In genomic region chr19:20259615-20260014, GRCh38 we compare ENCODE assay signal across 27 cellular contexts.
"Had no signal": no experiment of that assay in that cellular context is flagged by ENCODE, and none has a peak within 500 bp of the region (broad histone marks: within the 10 kb centered on the region; RNA-seq: fewer than 3 reads in every experiment).

No MANE protein-coding gene starts in this region.

- H3K27ac ChIP-seq: foreskin keratinocyte, lower lobe of right lung, right lobe of liver, skin epidermis, tibial nerve, VCaP had no signal

- H3K9me3 ChIP-seq: lower lobe of right lung, right lobe of liver had no signal

- H3K36me3 Mint-ChIP-seq: brain, naive B cell had no signal

- H3K36me3 ChIP-seq: lower lobe of right lung, right lobe of liver, tibial nerve had no signal

- FAIRE-seq: kidney, urothelium cell line had no signal

- H3K27me3 Mint-ChIP-seq: stimulated activated naive CD8-positive, alpha-beta T cell treated with anti-CD3 and anti-CD28 coated beads, Interleukin-15, amount 100 ng/mL, for 72 hours had no signal

- H3K27me3 ChIP-seq: foreskin keratinocyte, right lobe of liver, tibial nerve had no signal

- DNase-seq: activated CD4-positive, alpha-beta T cell treated with anti-CD3 and anti-CD28 coated beads, Interleukin-2, amount 10 ng/mL, durations not matched to agents 7 days and 5 days; activated CD4-positive, CD25-positive, alpha-beta regulatory T cell treated with anti-CD3 and anti-CD28 coated beads, Interleukin-2, amount 50 U/mL, for 72 hours; activated CD8-positive, alpha-beta memory T cell treated with anti-CD3 and anti-CD28 coated beads, Interleukin-2, amount 10 ng/mL, durations not matched to agents 7 days and 5 days; activated CD8-positive, alpha-beta T cell treated with anti-CD3 and anti-CD28 coated beads for 36 hours; activated gamma-delta T cell; anterior cingulate cortex; caudate nucleus; dermis blood vessel endothelial cell; effector CD8-positive, alpha-beta T cell; foreskin keratinocyte; kidney; lower lobe of right lung; naive B cell; occipital lobe; posterior cingulate gyrus; right lobe of liver; stimulated activated CD4-positive, alpha-beta T cell treated with anti-CD3 and anti-CD28 coated beads, Interleukin-1b, Interleukin-23, amount 100 ng/mL, for 48 hours; stimulated activated naive CD8-positive, alpha-beta T cell treated with anti-CD3 and anti-CD28 coated beads, Interleukin-15, amount 100 ng/mL, for 72 hours had no signal

- H3K4me1 ChIP-seq: foreskin keratinocyte, lower lobe of right lung, right lobe of liver, tibial nerve had no signal

- H3K4me3 Mint-ChIP-seq: activated CD4-positive, alpha-beta T cell treated with anti-CD3 and anti-CD28 coated beads, Interleukin-2, amount 10 ng/mL, durations not matched to agents 7 days and 5 days; activated CD8-positive, alpha-beta memory T cell treated with anti-CD3 and anti-CD28 coated beads, Interleukin-2, amount 10 ng/mL, durations not matched to agents 7 days and 5 days; activated CD8-positive, alpha-beta T cell treated with anti-CD3 and anti-CD28 coated beads for 36 hours; activated naive CD4-positive, alpha-beta T cell treated with anti-CD3 and anti-CD28 coated beads, Interleukin-2, amount 50 U/mL, for 24 hours; activated T-helper 1 cell treated with anti-CD3 and anti-CD28 coated beads, Interleukin-12 subunit alpha, Interleukin-12 subunit beta, Interleukin-2, Interleukin-4 antibody, amounts not matched to agents 30 ng/mL and 10 ng/mL and 1 ng/mL, durations not matched to agents 14 hours and 24 hours and 36 hours; brain; naive B cell; stimulated activated naive CD8-positive, alpha-beta T cell treated with anti-CD3 and anti-CD28 coated beads, Interleukin-15, amount 100 ng/mL, for 72 hours; T-helper 2 cell treated with Interferon-gamma antibody and Interleukin-4, amounts not matched to agents 5 μg/mL and 100 μg/mL, for 36 hours had no signal

- H3K4me3 ChIP-seq: lower lobe of right lung, right lobe of liver, skin epidermis, tibial nerve had no signal

- ATAC-seq: activated CD8-positive, alpha-beta memory T cell treated with anti-CD3 and anti-CD28 coated beads, Interleukin-2, amount 10 ng/mL, durations not matched to agents 7 days and 5 days; activated CD8-positive, alpha-beta T cell treated with anti-CD3 and anti-CD28 coated beads for 36 hours; foreskin keratinocyte; left lobe of liver; lower lobe of right lung; right lobe of liver; stimulated activated naive CD8-positive, alpha-beta T cell treated with anti-CD3 and anti-CD28 coated beads, Interleukin-15, amount 100 ng/mL, for 72 hours had no signal

- H3K27ac Mint-ChIP-seq: activated CD4-positive, alpha-beta T cell treated with anti-CD3 and anti-CD28 coated beads, Interleukin-2, amount 10 ng/mL, durations not matched to agents 7 days and 5 days; activated CD8-positive, alpha-beta memory T cell treated with anti-CD3 and anti-CD28 coated beads, Interleukin-2, amount 10 ng/mL, durations not matched to agents 7 days and 5 days; activated CD8-positive, alpha-beta T cell treated with anti-CD3 and anti-CD28 coated beads for 36 hours; activated naive CD4-positive, alpha-beta T cell treated with anti-CD3 and anti-CD28 coated beads, Interleukin-2, amount 50 U/mL, for 24 hours; activated T-helper 1 cell treated with anti-CD3 and anti-CD28 coated beads, Interleukin-12 subunit alpha, Interleukin-12 subunit beta, Interleukin-2, Interleukin-4 antibody, amounts not matched to agents 30 ng/mL and 10 ng/mL and 1 ng/mL, durations not matched to agents 14 hours and 24 hours and 36 hours; brain; naive B cell; stimulated activated naive CD8-positive, alpha-beta T cell treated with anti-CD3 and anti-CD28 coated beads, Interleukin-15, amount 100 ng/mL, for 72 hours; T-helper 2 cell treated with Interferon-gamma antibody and Interleukin-4, amounts not matched to agents 5 μg/mL and 100 μg/mL, for 36 hours had no signal

- H3K4me1 Mint-ChIP-seq: activated CD4-positive, alpha-beta T cell treated with anti-CD3 and anti-CD28 coated beads, Interleukin-2, amount 10 ng/mL, durations not matched to agents 7 days and 5 days; activated CD8-positive, alpha-beta memory T cell treated with anti-CD3 and anti-CD28 coated beads, Interleukin-2, amount 10 ng/mL, durations not matched to agents 7 days and 5 days; activated naive CD4-positive, alpha-beta T cell treated with anti-CD3 and anti-CD28 coated beads, Interleukin-2, amount 50 U/mL, for 24 hours; brain; stimulated activated naive CD8-positive, alpha-beta T cell treated with anti-CD3 and anti-CD28 coated beads, Interleukin-15, amount 100 ng/mL, for 72 hours had no signal

- H3K9me3 Mint-ChIP-seq: activated CD8-positive, alpha-beta T cell treated with anti-CD3 and anti-CD28 coated beads for 36 hours; brain had no signal
